In the genomic region with DNA sequence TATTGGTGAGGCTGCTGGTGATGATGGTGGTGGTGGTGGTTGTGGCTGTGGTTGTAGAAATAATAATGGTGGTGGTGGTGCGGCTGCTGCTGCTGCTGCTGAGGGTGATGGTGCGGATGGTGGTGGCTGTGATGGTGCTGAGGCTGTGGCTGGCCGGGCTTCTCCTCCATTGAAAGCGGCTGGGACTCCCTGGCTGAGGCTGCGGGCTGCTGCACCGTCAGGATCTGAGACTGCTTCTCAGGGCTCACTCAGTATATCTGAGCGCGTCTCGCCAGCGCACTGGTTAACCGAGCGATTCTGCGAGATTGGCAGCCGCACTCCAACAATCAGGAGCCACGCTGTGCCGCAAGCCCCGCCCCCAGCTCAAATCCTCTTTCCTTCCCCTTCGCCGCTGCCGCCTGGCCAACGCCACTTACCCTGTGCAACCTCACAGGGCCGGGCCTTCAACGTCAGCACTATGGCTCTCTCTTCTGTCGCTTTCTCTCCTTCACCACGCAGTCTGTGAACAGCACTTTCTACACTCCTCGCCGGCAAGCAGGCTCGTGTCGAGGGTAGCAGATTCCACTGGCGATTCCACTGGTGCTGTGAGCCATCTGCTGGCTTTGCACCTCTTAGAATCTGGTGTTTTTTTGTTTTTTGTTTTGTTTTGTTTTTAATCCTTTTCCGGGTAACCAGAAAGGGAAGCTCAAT, we compare ENCODE assay signal across 8 cellular contexts. TPM values are rescaled to one million over a fixed set of nuclear protein-coding genes. Genes with fewer than 3 reads are reported as not detected.
DNase-seq lines count a peak whose midpoint lies in the region; ATAC-seq lines count a peak whose summit lies in the region.

A gene with protein sequence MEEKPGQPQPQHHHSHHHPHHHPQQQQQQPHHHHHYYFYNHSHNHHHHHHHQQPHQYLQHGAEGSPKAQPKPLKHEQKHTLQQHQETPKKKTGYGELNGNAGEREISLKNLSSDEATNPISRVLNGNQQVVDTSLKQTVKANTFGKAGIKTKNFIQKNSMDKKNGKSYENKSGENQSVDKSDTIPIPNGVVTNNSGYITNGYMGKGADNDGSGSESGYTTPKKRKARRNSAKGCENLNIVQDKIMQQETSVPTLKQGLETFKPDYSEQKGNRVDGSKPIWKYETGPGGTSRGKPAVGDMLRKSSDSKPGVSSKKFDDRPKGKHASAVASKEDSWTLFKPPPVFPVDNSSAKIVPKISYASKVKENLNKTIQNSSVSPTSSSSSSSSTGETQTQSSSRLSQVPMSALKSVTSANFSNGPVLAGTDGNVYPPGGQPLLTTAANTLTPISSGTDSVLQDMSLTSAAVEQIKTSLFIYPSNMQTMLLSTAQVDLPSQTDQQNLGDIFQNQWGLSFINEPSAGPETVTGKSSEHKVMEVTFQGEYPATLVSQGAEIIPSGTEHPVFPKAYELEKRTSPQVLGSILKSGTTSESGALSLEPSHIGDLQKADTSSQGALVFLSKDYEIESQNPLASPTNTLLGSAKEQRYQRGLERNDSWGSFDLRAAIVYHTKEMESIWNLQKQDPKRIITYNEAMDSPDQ (minus strand): TSS at position 259 of the 690 bp plus-strand sequence. CDS start 89 bp downstream, at position 170.

- ATAC-seq in GM19023 (IDR thresholded peaks at IDR 0.05; ENCODE audit: unreplicated experiment) (peak; percentile 86), HG03280 (IDR thresholded peaks at IDR 0.05; ENCODE audit: unreplicated experiment) (peak; percentile 82)

- H3K36me3 Mint-ChIP-seq in immature natural killer cell = peaks cover 0 to 3% (median 0%) of the 10 kb centered on the region in 3 donors

- peak within 1 kb of the TSS; percentile 98 to 100 (median 100) for H3K4me3 Mint-ChIP-seq in immature natural killer cell

- peaks cover 11 to 20% (median 16%) of the 10 kb centered on the region in 3 donors for H3K27me3 Mint-ChIP-seq in immature natural killer cell (ENCODE audit: low read depth in 3 of 3)

- peak; percentile 98 for DNase-seq in AG08396 (ENCODE audit: low spot score)
- DNase-seq in NCI-H345 treated with DMSO at 0.1 percent for 48 hours (lab: John Stamatoyannopoulos, UW; ENCODE audit: unreplicated experiment) = peak; percentile 98
- peak; percentile 90 to 96 (median 94) for DNase-seq in activated CD4-positive, CD25-positive, alpha-beta regulatory T cell (lab: John Stamatoyannopoulos, UW)
- DNase-seq in central memory CD4-positive, alpha-beta T cell = peak; percentile 98
- DNase-seq in immature natural killer cell = peak; percentile 98
- peak; percentile 95 for DNase-seq in smooth muscle cell of the brain vasculature (ENCODE audit: low read depth, low spot score)

- H3K27ac Mint-ChIP-seq in immature natural killer cell = peak within 1 kb of the TSS; percentile 96 to 100 (median 98)

- no peaks in the 10 kb centered on the region for H3K9me3 Mint-ChIP-seq in immature natural killer cell

- H3K4me1 Mint-ChIP-seq in immature natural killer cell = peaks cover 47% of the 10 kb centered on the region in 2 donors

RNA-seq across cellular contexts. Expression of the gene that starts here (rescaled TPM):
- polyA plus RNA-seq in immature natural killer cell = 10 to 100 TPM in 2 of 3 donors, 1 to 10 TPM in 1; 8.6 to 17.2 (median 11.9) TPM

Comparison
In these comparisons a context has a peak if more than half of its experiments do, and no peak if none do; other contexts are left out.
1. Peak in every context shown above with its lines: DNase-seq and ATAC-seq.